Comparison of ENCODE assay signal across 8 cellular contexts in genomic region chr20:18794428-18794787, GRCh38. TPM values are rescaled to one million over a fixed set of nuclear protein-coding genes. Genes with fewer than 3 reads are reported as not detected.
DNase-seq lines count a peak whose midpoint lies in the region; ATAC-seq and TF ChIP-seq lines count a peak whose summit lies in the region.

No MANE protein-coding gene starts in this region.

- TF ChIP-seq EP300 in ovary (IDR thresholded peaks at IDR 0.05), result no peak

- no peak overlapping the region for H3K27ac ChIP-seq in DOHH2 (ENCODE audit: low read depth, low read length)
- H3K27ac ChIP-seq in OCI-LY3 (ENCODE audit: low read length), result peak overlapping the region; percentile 11; the same call in 1 of the 2 replicates
- H3K27ac ChIP-seq in ovary, result peak overlapping the region; percentile 81 to 84

- TF ChIP-seq POLR2A in ovary (IDR thresholded peaks at IDR 0.05), result no peak

- no peak for ATAC-seq in HG02885 (IDR thresholded peaks at IDR 0.05; ENCODE audit: poor library complexity, unreplicated experiment)

- H3K4me1 ChIP-seq in DOHH2 (ENCODE audit: control insufficient read depth, low read length) (peaks cover 10% of the 10 kb centered on the region), OCI-LY3 (ENCODE audit: low read length) (peaks cover 10% of the 10 kb centered on the region; the same call in 1 of the 2 replicates), ovary (ENCODE audit: insufficient read depth) (peaks cover 2% of the 10 kb centered on the region)

- no peaks in the 10 kb centered on the region for H4K20me1 ChIP-seq in DOHH2 (ENCODE audit: control insufficient read depth, insufficient read depth, low read depth, low read length)
- H4K20me1 ChIP-seq in OCI-LY3 (ENCODE audit: insufficient read depth, low read length), result no peaks in the 10 kb centered on the region

- peak overlapping the region; percentile 78 for H3K9ac ChIP-seq in OCI-LY3 (ENCODE audit: low read length)

- H3K79me2 ChIP-seq in DOHH2 (ENCODE audit: control insufficient read depth, low read length) (no peaks in the 10 kb centered on the region), OCI-LY3 (ENCODE audit: low read length) (no peaks in the 10 kb centered on the region)

- H3K9me3 ChIP-seq in DOHH2 (ENCODE audit: control insufficient read depth, insufficient read depth, low read length) (no peaks in the 10 kb centered on the region), OCI-LY3 (ENCODE audit: insufficient read depth, low read length) (no peaks in the 10 kb centered on the region; the same call in 1 of the 2 replicates), ovary (no peaks in the 10 kb centered on the region)

- H2AFZ ChIP-seq in OCI-LY3 (ENCODE audit: low read depth, low read length), result peak overlapping the region; percentile 82

- TF ChIP-seq CTCF in DOHH2 (IDR thresholded peaks at IDR 0.05; ENCODE audit: low read depth, low read length, poor library complexity, severe bottlenecking) (no peak), OCI-LY3 (IDR thresholded peaks at IDR 0.05; ENCODE audit: low read depth, low read length) (no peak), epithelial cell of esophagus (IDR thresholded peaks at IDR 0.05; ENCODE audit: insufficient read depth, low read depth, low read length, missing control alignments) (no peak), ovary (IDR thresholded peaks at IDR 0.05) (no peak)

- H3K27me3 ChIP-seq in DOHH2 (ENCODE audit: control insufficient read depth, low read length) (peaks cover 4% of the 10 kb centered on the region; the same call in 1 of the 2 replicates), OCI-LY3 (ENCODE audit: low read depth, low read length) (peaks cover 8% of the 10 kb centered on the region; the same call in 1 of the 2 replicates), ovary (no peaks in the 10 kb centered on the region)

- DNase-seq in epithelial cell of esophagus (ENCODE audit: low read depth), result no peak
- DNase-seq in ovary, result no peak
- no peak for DNase-seq in globus pallidus (ENCODE audit: low spot score)
- no peak for DNase-seq in NCI-H510A treated with DMSO at 0.1 percent for 48 hours (lab: John Stamatoyannopoulos, UW)
- DNase-seq in kidney tubule cell (ENCODE audit: low spot score), result no peak

- H3K9me2 ChIP-seq in DOHH2 (replicated peaks; ENCODE audit: control insufficient read depth, low read length), result no peaks in the 10 kb centered on the region

- H3K4me2 ChIP-seq in DOHH2 (ENCODE audit: low read length) (peak overlapping the region; percentile 69), OCI-LY3 (ENCODE audit: low read length) (peak overlapping the region; percentile 93)

- H3K36me3 ChIP-seq in DOHH2 (ENCODE audit: control insufficient read depth, low read length), result no peaks in the 10 kb centered on the region
- H3K36me3 ChIP-seq in OCI-LY3 (replicated peaks; ENCODE audit: low read depth, low read length), result peaks cover 2% of the 10 kb centered on the region
- H3K36me3 ChIP-seq in ovary, result no peaks in the 10 kb centered on the region

- H3F3A ChIP-seq in DOHH2 (ENCODE audit: control insufficient read depth, insufficient read depth), result no peaks in the 10 kb centered on the region

- H3K4me3 ChIP-seq in DOHH2 (ENCODE audit: low read length) (peak overlapping the region; percentile 86), OCI-LY3 (ENCODE audit: low read length) (peak overlapping the region; percentile 87), epithelial cell of esophagus (ENCODE audit: low read length) (peak overlapping the region; percentile 85), ovary (peak overlapping the region; percentile 82)

- intact Hi-C loops in ovary (cut with DNase I), result no loop called here

- 30 to 39% (median 37%) methylated on average over 3 of the region's 3 CpGs for WGBS in ovary, 3 donors

RNA-seq across cellular contexts. Expression of gene SCP2D1, which starts 19.2 kb away (rescaled TPM):
- not detected for total RNA-seq in ovary
- polyA plus RNA-seq in ovary, result not detected
